Comparison of ENCODE assay signal across 8 cellular contexts in the genomic region with DNA sequence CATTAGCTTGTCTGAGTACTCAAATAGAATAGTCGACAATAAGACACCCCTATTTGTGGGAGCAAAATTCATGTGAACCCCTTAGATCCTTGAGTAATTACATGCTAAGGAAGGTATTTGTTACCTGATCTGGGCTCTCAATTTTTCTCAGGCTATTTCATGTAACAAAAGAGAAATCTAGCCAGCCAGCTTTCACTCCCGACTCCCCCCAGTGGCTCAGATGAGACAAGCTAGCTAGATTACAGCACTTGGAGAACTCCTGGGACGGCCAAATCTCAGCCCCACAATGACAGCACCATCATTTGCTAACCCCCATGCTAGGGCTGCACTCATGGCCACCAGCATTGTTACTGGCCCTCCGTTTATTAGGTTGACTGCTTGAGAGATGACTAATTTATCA. TPM values are rescaled to one million over a fixed set of nuclear protein-coding genes. Genes with fewer than 3 reads are reported as not detected.
DNase-seq lines count a peak whose midpoint lies in the region; ATAC-seq and TF ChIP-seq lines count a peak whose summit lies in the region.

No MANE protein-coding gene starts in this region.

- peak overlapping the region; percentile 26 for H3K4me2 ChIP-seq in osteoblast (ENCODE audit: insufficient read depth, low read length)

- H3K4me1 ChIP-seq in osteoblast (ENCODE audit: insufficient read depth, low read length), result peaks cover 2% of the 10 kb centered on the region

- H3K4me3 ChIP-seq in osteoblast (ENCODE audit: insufficient read depth, low read length), result no peak overlapping the region

- TF ChIP-seq CTCF in osteoblast (IDR thresholded peaks at IDR 0.05; ENCODE audit: extremely low read depth, low read depth, low read length), result peak; percentile 79

- H3K79me2 ChIP-seq in osteoblast (ENCODE audit: insufficient read depth, low read length), result no peaks in the 10 kb centered on the region

- H3K36me3 ChIP-seq in osteoblast (ENCODE audit: insufficient read depth, low read length), result no peaks in the 10 kb centered on the region

- no peaks in the 10 kb centered on the region for H4K20me1 ChIP-seq in osteoblast (ENCODE audit: insufficient read depth, low read length)

- no peak for ATAC-seq in HG03378 (IDR thresholded peaks at IDR 0.05; ENCODE audit: unreplicated experiment)

- no peak overlapping the region for H3K27ac ChIP-seq in osteoblast (ENCODE audit: low read depth, low read length)

- peak; percentile 4 for DNase-seq in stimulated activated CD4-positive, alpha-beta T cell treated with anti-CD3 and anti-CD28 coated beads, Interleukin-15, amount 100 ng/mL, for 24 hours
- DNase-seq in stimulated activated CD4-positive, alpha-beta T cell treated with anti-CD3 and anti-CD28 coated beads, Interleukin-4, amount 100 ng/mL, for 4 hours, result no peak
- DNase-seq in NCI-H2171 (lab: John Stamatoyannopoulos, UW) (peak; percentile 70), dermis blood vessel endothelial cell (peak; percentile 70), osteoblast (ENCODE audit: insufficient read length, low spot score, missing footprints) (peak; percentile 93), mesenteric fat pad (ENCODE audit: low spot score) (no peak)
- no peak for DNase-seq in stimulated activated CD4-positive, alpha-beta T cell treated with anti-CD3 and anti-CD28 coated beads, Interleukin-1b, Interleukin-23, amount 100 ng/mL, for 48 hours

- H2AFZ ChIP-seq in osteoblast (ENCODE audit: low read length), result no peak overlapping the region

- no peaks in the 10 kb centered on the region for H3K27me3 ChIP-seq in osteoblast (ENCODE audit: insufficient read depth, low read length)

- H3K9me3 ChIP-seq in osteoblast (ENCODE audit: low read depth, low read length), result no peaks in the 10 kb centered on the region

RNA-seq across cellular contexts. Expression of a gene that starts 41.3 kb away (rescaled TPM):
- not detected in 2 replicates for total RNA-seq in dermis blood vessel endothelial cell
- total RNA-seq in osteoblast, result 0.59 and 1.1 TPM in 2 replicates
- 194 TPM for total RNA-seq in mesenteric fat pad

RNA-seq across cellular contexts. Expression of a gene that starts 44.4 kb away (rescaled TPM):
- total RNA-seq in dermis blood vessel endothelial cell (not detected in 2 replicates), osteoblast (2.2 and 4.4 TPM in 2 replicates), mesenteric fat pad (8.0 TPM)

Comparison
In these comparisons a context has a peak if more than half of its experiments do, and no peak if none do; other contexts are left out.
1. DNase-seq: peak in stimulated activated CD4-positive, alpha-beta T cell treated with anti-CD3 and anti-CD28 coated beads, Interleukin-15, amount 100 ng/mL, for 24 hours (single experiment), NCI-H2171 (single experiment), dermis blood vessel endothelial cell (single experiment) and osteoblast (single experiment); none in stimulated activated CD4-positive, alpha-beta T cell treated with anti-CD3 and anti-CD28 coated beads, Interleukin-4, amount 100 ng/mL, for 4 hours (0 of 2), stimulated activated CD4-positive, alpha-beta T cell treated with anti-CD3 and anti-CD28 coated beads, Interleukin-1b, Interleukin-23, amount 100 ng/mL, for 48 hours (single experiment) and mesenteric fat pad (single experiment).
2. RNA of a gene that starts 41.3 kb away (total RNA-seq): 194 TPM in mesenteric fat pad (single experiment); 0.59 to 1.1 TPM in osteoblast and not detected in dermis blood vessel endothelial cell; every median in the first group is over 10 times any median in the second.